Comparison of ENCODE assay signal across 9 cellular contexts in genomic region chr1:62746086-62746808, GRCh38. TPM values are rescaled to one million over a fixed set of nuclear protein-coding genes. Genes with fewer than 3 reads are reported as not detected.
DNase-seq lines count a peak whose midpoint lies in the region; ATAC-seq, FAIRE-seq and TF ChIP-seq lines count a peak whose summit lies in the region.
"Had no signal": no experiment of that assay in that cellular context is flagged by ENCODE, and none has a peak within 500 bp of the region (broad histone marks: within the 10 kb centered on the region; RNA-seq: fewer than 3 reads in every experiment).

No MANE protein-coding gene starts in this region.

- ATAC-seq in GM18861 (IDR thresholded peaks at IDR 0.05; ENCODE audit: unreplicated experiment) (peak; percentile 54), K562 (peak; percentile 70; the same call in 2 of the 3 replicates), upper lobe of left lung (ENCODE audit: low FRiP score in 2 of 2) (peak in 1 of 2 donors; percentile 78), HG03521 (IDR thresholded peaks at IDR 0.05; ENCODE audit: unreplicated experiment) (no peak)

- TF ChIP-seq POLR2A in K562 (conservative IDR thresholded peaks at IDR 0.05) (no peak), upper lobe of left lung (IDR thresholded peaks at IDR 0.05) (no peak)

- no peaks in the 10 kb centered on the region for H3K27me3 ChIP-seq in K562 (ENCODE audit: control insufficient read depth in 2 of 2, insufficient read depth in 2 of 2, low read length in 2 of 2)
- no peaks in the 10 kb centered on the region for H3K27me3 ChIP-seq in upper lobe of left lung

- no peaks in the 10 kb centered on the region for H4K20me1 ChIP-seq in K562 (replicated peaks; ENCODE audit: control insufficient read depth, insufficient read depth, low read length)

- BruUV-seq in K562 (replicated peaks; lab: Mats Ljungman, UMichigan) = no TSS peak

- H3K9me1 ChIP-seq in K562 (ENCODE audit: control insufficient read depth, insufficient read depth, low read length) = no peaks in the 10 kb centered on the region

- H3K27ac ChIP-seq in K562 (ENCODE audit: extremely low read depth, low read depth, low read length) = no peak overlapping the region
- no peak overlapping the region for H3K27ac ChIP-seq in kidney (ENCODE audit: low read depth in 2 of 2, low read length in 2 of 2)
- no peak overlapping the region for H3K27ac ChIP-seq in upper lobe of left lung
- H3K27ac ChIP-seq: epithelial cell of prostate had no signal

- FAIRE-seq in K562 (lab: Jason Lieb, UNC) (peak; percentile 76), kidney (lab: Jason Lieb, UNC) (peak; percentile 98)

- in situ Hi-C loops in K562 (cut with MboI) = loop anchor here (5.0 kb wide), 1 partner anchor 214 kb away; no protein-coding TSS in a partner anchor

- H3K9me3 ChIP-seq in K562 (replicated peaks; ENCODE audit: control insufficient read depth, insufficient read depth, low read depth, low read length) (0 out of 2 replicates have a peak, but pooled peaks cover 2% of the 10 kb centered on the region), kidney (ENCODE audit: control insufficient read depth in 1 of 2, low read length in 2 of 2) (peaks cover 0 to 3% of the 10 kb centered on the region in 2 donors), upper lobe of left lung (no peaks in the 10 kb centered on the region)

- H3K4me1 ChIP-seq in K562 (replicated peaks in 1 of 2; ENCODE audit: control insufficient read depth in 2 of 2, insufficient read depth in 2 of 2, low read length in 2 of 2) (no peaks in the 10 kb centered on the region), kidney (ENCODE audit: control insufficient read depth in 1 of 2, insufficient read depth in 1 of 2, low read depth in 1 of 2, low read length in 2 of 2) (no peaks in the 10 kb centered on the region), upper lobe of left lung (no peaks in the 10 kb centered on the region)

- TF ChIP-seq EP300 in K562 (IDR thresholded peaks at IDR 0.05; ENCODE audit: low read length) (no peak), upper lobe of left lung (IDR thresholded peaks at IDR 0.05) (no peak)

- H3K9ac ChIP-seq in K562 (ENCODE audit: insufficient read depth in 1 of 2, low read depth in 2 of 2, low read length in 2 of 2) (no peak overlapping the region), kidney (ENCODE audit: low read length in 2 of 2) (no peak overlapping the region)

- H3K79me2 ChIP-seq in K562 (ENCODE audit: control insufficient read depth, insufficient read depth, low read length) = no peaks in the 10 kb centered on the region

- H3K4me3 ChIP-seq in AG09309 (ENCODE audit: control insufficient read depth, low read depth, low read length) = peak overlapping the region; percentile 30
- no peak overlapping the region for H3K4me3 ChIP-seq in K562
- peak overlapping the region in 1 of 2 donors; percentile 26 for H3K4me3 ChIP-seq in kidney (ENCODE audit: low read length in 2 of 2)
- no peak overlapping the region for H3K4me3 ChIP-seq in upper lobe of left lung

- POLR2A ChIA-PET in K562 (lab: Yijun Ruan, JAX) = interaction anchor here (1.3 kb wide), 1 partner anchor 8 kb away, joined by 3 read pairs; no protein-coding TSS in a partner anchor

- CTCF ChIA-PET in K562 (lab: Yijun Ruan, JAX; ENCODE audit: low intra/inter-chr PET ratio) = interaction anchor here (0.5 to 3.9 kb wide), 7 partner anchors 169 to 688 kb away, joined by 3 to 36 read pairs (median 4); no protein-coding TSS in a partner anchor

- WGBS in K562 (ENCODE audit: insufficient coverage, low coverage, missing lambda C conversion rate) = 11% methylated on average over 12 of the region's 12 CpGs
- WGBS in upper lobe of left lung, 2 donors = 61 to 63% methylated on average over 12 of the region's 12 CpGs

- H3K36me3 ChIP-seq in K562 (ENCODE audit: control insufficient read depth, insufficient read depth, low read length) (no peaks in the 10 kb centered on the region), kidney (ENCODE audit: control insufficient read depth in 1 of 2, insufficient read depth in 2 of 2, low read length in 2 of 2) (no peaks in the 10 kb centered on the region), upper lobe of left lung (no peaks in the 10 kb centered on the region)

- peak; percentile 48 for TF ChIP-seq CTCF in AG09309 (IDR thresholded peaks at IDR 0.05; ENCODE audit: control insufficient read depth, insufficient read depth, low read depth, low read length, missing control alignments)
- TF ChIP-seq CTCF in K562 (IDR thresholded peaks at IDR 0.05 in 2 of 3, conservative IDR thresholded peaks at IDR 0.05 in 1 of 3; ENCODE audit: insufficient read depth in 2 of 3, low read depth in 1 of 3, low read length in 3 of 3) = peak; percentile 50 to 80 (median 53); a peak in 5 of 6 replicates
- peak; percentile 54 for TF ChIP-seq CTCF in kidney (IDR thresholded peaks at IDR 0.05; ENCODE audit: borderline replicate concordance, extremely low read depth, insufficient read depth)
- peak in 5 of 6 experiments; percentile 28 to 63 (median 42) for TF ChIP-seq CTCF in upper lobe of left lung (IDR thresholded peaks at IDR 0.05)

- TF ChIP-seq RAD21 in K562 (CRISPR knock-in tag; conservative IDR thresholded peaks at IDR 0.05 in 1 of 2, IDR thresholded peaks at IDR 0.05 in 1 of 2) = peak; percentile 89 to 91

- DNase-seq in AG09309 (ENCODE audit: low read depth) (peak; percentile 29), NCI-H2196 treated with DMSO at 0.1 percent for 48 hours (lab: John Stamatoyannopoulos, UW; ENCODE audit: unreplicated experiment) (peak; percentile 43), K562 (ENCODE audit: extremely low read depth in 1 of 4, low spot score in 3 of 4) (peak in 2 of 4 experiments; percentile 26 to 41), kidney (no peak), upper lobe of left lung (no peak)
- no peak for DNase-seq in NK-92 treated with Interleukin-12 subunit alpha and Interleukin-12 subunit beta, amount 100 ng/mL, for 24 hours (lab: John Stamatoyannopoulos, UW)

- H2AFZ ChIP-seq in K562 (ENCODE audit: low read depth, low read length) = peak overlapping the region; percentile 72

- intact Hi-C loops in K562 (cut with micrococcal nuclease) = loop anchor here (1.0 to 10.0 kb wide), 4 partner anchors 216 to 571 kb away; no protein-coding TSS in a partner anchor
- intact Hi-C loops in kidney (cut with DNase I) = loop anchor here (5.0 kb wide), 1 partner anchor 219 kb away; no protein-coding TSS in a partner anchor

- H3K4me2 ChIP-seq in K562 (ENCODE audit: insufficient read depth, low read length) = no peak overlapping the region

TF ChIP-seq in K562, 482 proteins besides CTCF, POLR2A, EP300 and RAD21 (continues in another document):
- TF ChIP-seq MYNN (IDR thresholded peaks at IDR 0.05) = no peak
- no peak for TF ChIP-seq MYNN (CRISPR knock-in tag; IDR thresholded peaks at IDR 0.05)
- no peak for TF ChIP-seq BCOR (IDR thresholded peaks at IDR 0.05)
- TF ChIP-seq EGR1 (conservative IDR thresholded peaks at IDR 0.05) = no peak

RNA-seq across cellular contexts. Expression of gene ATG4C, which starts 37.7 kb away (rescaled TPM):
- total RNA-seq in K562 (2011; cell fraction: chromatin; rRNA removed; ENCODE audit: low replicate concordance) = 6.2 and 23.0 TPM in 2 replicates
- 1.0 and 1.4 TPM in 2 replicates for total RNA-seq in K562 (2011; cell fraction: nucleolus; rRNA removed)
- 3.1 and 4.4 TPM in 2 replicates for total RNA-seq in K562 (2011; cell fraction: nucleoplasm; rRNA removed)
- total RNA-seq in K562 (2014; rRNA removed) (7.0 and 7.6 TPM in 2 replicates), K562 (2014; rRNA removed; fragmentation: Illumina TruSeq; extraction: Trizol) (14.4 and 17.5 TPM in 2 replicates), K562 (2015; rRNA removed; fragmentation: Illumina TruSeq; extraction: Trizol) (9.5 and 10.4 TPM in 2 replicates), K562 (2021) (15.2 and 16.1 TPM in 2 replicates), kidney (9.5 TPM), upper lobe of left lung (10 to 100 TPM in 2 of 6 donors, 1 to 10 TPM in 4; 2.1 to 14.8 (median 7.6) TPM)
- polyA plus RNA-seq in K562 (2011; rRNA removed) (13.7 and 21.3 TPM in 2 replicates), K562 (2014; fragmentation: Illumina TruSeq; extraction: Trizol) (17.5 and 22.6 TPM in 2 replicates), K562 (2014; fragmentation: Nextera tagmentation; extraction: Ambion mirVana) (10 to 100 TPM; 35.4 to 35.8 TPM), K562 (2014; rRNA removed) (12.1 and 14.9 TPM in 2 replicates), kidney (ENCODE audit: insufficient read depth, low read depth, low replicate concordance) (8.7 TPM)
- 2.3 and 4.5 TPM in 2 replicates for polyA plus RNA-seq in K562 (2011; cell fraction: cytosol; rRNA removed)
- polyA plus RNA-seq in K562 (2011; cell fraction: nucleus; rRNA removed) = 3.9 and 5.5 TPM in 2 replicates
- polyA plus RNA-seq in K562 (2012) = 11.6 and 11.7 TPM in 2 replicates
- 16.7 and 17.6 TPM in 2 replicates for polyA minus RNA-seq in K562 (2011; rRNA and poly(A)+ RNA removed)
- polyA minus RNA-seq in K562 (2011; cell fraction: cytosol; rRNA and poly(A)+ RNA removed) = 5.9 and 7.6 TPM in 2 replicates
- polyA minus RNA-seq in K562 (2011; cell fraction: nucleus; rRNA and poly(A)+ RNA removed) = 4.4 and 7.7 TPM in 2 replicates

RNA-seq across cellular contexts. Expression of gene DOCK7, which starts 58.1 kb away (rescaled TPM):
- 14.7 and 55.2 TPM in 2 replicates for total RNA-seq in K562 (2011; cell fraction: chromatin; rRNA removed; ENCODE audit: low replicate concordance)
- 14.5 and 15.5 TPM in 2 replicates for total RNA-seq in K562 (2011; cell fraction: nucleolus; rRNA removed)
- 19.6 and 36.0 TPM in 2 replicates for total RNA-seq in K562 (2011; cell fraction: nucleoplasm; rRNA removed)
- total RNA-seq in K562 (2014; rRNA removed) (16.4 and 29.3 TPM in 2 replicates), K562 (2014; rRNA removed; fragmentation: Illumina TruSeq; extraction: Trizol) (12.7 and 16.0 TPM in 2 replicates), K562 (2015; rRNA removed; fragmentation: Illumina TruSeq; extraction: Trizol) (18.1 and 21.8 TPM in 2 replicates), K562 (2021) (12.6 and 18.2 TPM in 2 replicates), kidney (34.0 TPM), upper lobe of left lung (10 to 100 TPM; 19.4 to 31.9 (median 26.4) TPM)
- polyA plus RNA-seq in K562 (2011; rRNA removed) (12.5 and 16.4 TPM in 2 replicates), K562 (2014; fragmentation: Illumina TruSeq; extraction: Trizol) (20.9 and 35.1 TPM in 2 replicates), K562 (2014; fragmentation: Nextera tagmentation; extraction: Ambion mirVana) (10 to 100 TPM in 1 of 2 experiments, 1 to 10 TPM in 1; 4.9 to 10.6 TPM), K562 (2014; rRNA removed) (7.7 and 10.1 TPM in 2 replicates), kidney (ENCODE audit: insufficient read depth, low read depth, low replicate concordance) (11.0 TPM)
- 3.0 and 7.4 TPM in 2 replicates for polyA plus RNA-seq in K562 (2011; cell fraction: cytosol; rRNA removed)
- polyA plus RNA-seq in K562 (2011; cell fraction: nucleus; rRNA removed) = 12.2 and 21.1 TPM in 2 replicates
- 14.6 and 22.3 TPM in 2 replicates for polyA plus RNA-seq in K562 (2012)
- polyA minus RNA-seq in K562 (2011; rRNA and poly(A)+ RNA removed) = 57.3 and 79.6 TPM in 2 replicates
- 15.4 and 16.5 TPM in 2 replicates for polyA minus RNA-seq in K562 (2011; cell fraction: cytosol; rRNA and poly(A)+ RNA removed)
- 28.9 and 46.7 TPM in 2 replicates for polyA minus RNA-seq in K562 (2011; cell fraction: nucleus; rRNA and poly(A)+ RNA removed)

Comparison
In these comparisons a context has a peak if more than half of its experiments do, and no peak if none do; other contexts are left out.
1. DNase-seq: peak in AG09309 (single experiment) and NCI-H2196 treated with DMSO at 0.1 percent for 48 hours (single experiment); none in kidney (single experiment), upper lobe of left lung (0 of 2) and NK-92 treated with Interleukin-12 subunit alpha and Interleukin-12 subunit beta, amount 100 ng/mL, for 24 hours (single experiment).
2. Peak in every context shown above with its lines, with median percentiles within 50 percentile points of each other: CTCF ChIP-seq.